9 cellular contexts compared by ENCODE assay signal in the genomic region with DNA sequence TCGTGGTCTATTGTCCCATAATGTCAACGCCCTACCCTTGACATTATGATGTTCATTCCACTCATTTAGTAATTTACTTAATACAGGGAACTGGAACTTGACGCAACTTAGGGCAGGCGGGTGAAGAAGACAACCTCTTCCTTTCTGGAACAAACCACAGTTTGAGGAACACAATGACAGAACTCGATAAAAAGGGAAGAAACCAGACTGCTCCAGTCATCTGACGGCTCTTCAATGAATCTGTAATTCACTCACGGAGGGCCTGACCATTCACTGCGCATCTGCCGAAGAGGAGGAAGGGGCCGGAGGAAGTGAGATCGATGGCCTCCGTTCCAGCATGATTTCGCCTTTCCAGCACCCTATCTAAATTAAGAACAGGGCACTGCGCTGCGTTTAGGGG.
A peak's percentile ranks its signal among the peaks of the same experiment; 100 is the strongest.
DNase-seq lines count a peak whose midpoint lies in the region; ATAC-seq and TF ChIP-seq lines count a peak whose summit lies in the region.
"Had no signal": no experiment of that assay in that cellular context is flagged by ENCODE, and none has a peak within 500 bp of the region (broad histone marks: within the 10 kb centered on the region; RNA-seq: fewer than 3 reads in every experiment).

No MANE protein-coding gene starts in this region.

- H3K9me3 ChIP-seq in lower lobe of right lung: no peaks in the 10 kb centered on the region
- H3K9me3 ChIP-seq in thoracic aorta: no peaks in the 10 kb centered on the region

- TF ChIP-seq CTCF in lower lobe of right lung (IDR thresholded peaks at IDR 0.05): no peak
- TF ChIP-seq CTCF in thoracic aorta (IDR thresholded peaks at IDR 0.05): no peak

- H3K27me3 ChIP-seq in lower lobe of right lung (ENCODE audit: low read depth) (no peaks in the 10 kb centered on the region), thoracic aorta (replicated peaks; ENCODE audit: insufficient read depth) (no peaks in the 10 kb centered on the region)

- peak overlapping the region; percentile 85 for H3K27ac Mint-ChIP-seq in activated CD4-positive, alpha-beta T cell treated with anti-CD3 and anti-CD28 coated beads for 36 hours
- peak overlapping the region; percentile 95 for H3K27ac Mint-ChIP-seq in activated naive CD8-positive, alpha-beta T cell treated with anti-CD3 and anti-CD28 coated beads for 36 hours

- H3K4me1 Mint-ChIP-seq in activated CD4-positive, alpha-beta T cell treated with anti-CD3 and anti-CD28 coated beads for 36 hours: peaks cover 70% of the 10 kb centered on the region
- peaks cover 71% of the 10 kb centered on the region for H3K4me1 Mint-ChIP-seq in activated naive CD8-positive, alpha-beta T cell treated with anti-CD3 and anti-CD28 coated beads for 36 hours

- H3K36me3 ChIP-seq in lower lobe of right lung (no peaks in the 10 kb centered on the region), thoracic aorta (no peaks in the 10 kb centered on the region)

- DNase-seq in activated CD4-positive, alpha-beta T cell treated with anti-CD3 and anti-CD28 coated beads for 36 hours: no peak
- DNase-seq in activated CD4-positive, alpha-beta T cell treated with anti-CD3 and anti-CD28 coated beads, Interleukin-2, amount 50 U/mL, for 4 hours: no peak
- no peak for DNase-seq in activated naive CD8-positive, alpha-beta T cell treated with anti-CD3 and anti-CD28 coated beads for 36 hours
- DNase-seq in lower lobe of right lung (peak; percentile 64), thoracic aorta (ENCODE audit: low spot score) (no peak), NCI-H1417 (lab: John Stamatoyannopoulos, UW) (no peak)
- DNase-seq: 8988T had no signal

- peak overlapping the region; percentile 25 for H3K4me3 ChIP-seq in lower lobe of right lung
- peak overlapping the region; percentile 8 for H3K4me3 ChIP-seq in thoracic aorta

- CTCF ChIA-PET in activated CD4-positive, alpha-beta T cell treated with anti-CD3 and anti-CD28 coated beads for 36 hours (lab: Charles Lee): interaction anchor here (0.7 to 1.5 kb wide), 3 partner anchors 9 to 82 kb away, joined by 3 to 6 read pairs (median 3); no protein-coding TSS in a partner anchor

- H3K27ac ChIP-seq in lower lobe of right lung: peak overlapping the region; percentile 84
- peak overlapping the region; percentile 84 to 96 for H3K27ac ChIP-seq in thoracic aorta

- H3K9me3 Mint-ChIP-seq in activated CD4-positive, alpha-beta T cell treated with anti-CD3 and anti-CD28 coated beads for 36 hours (ENCODE audit: low read depth): peaks cover 25% of the 10 kb centered on the region
- H3K9me3 Mint-ChIP-seq in activated naive CD8-positive, alpha-beta T cell treated with anti-CD3 and anti-CD28 coated beads for 36 hours: peaks cover 19% of the 10 kb centered on the region

- peaks cover 61% of the 10 kb centered on the region for H3K36me3 Mint-ChIP-seq in activated CD4-positive, alpha-beta T cell treated with anti-CD3 and anti-CD28 coated beads for 36 hours (ENCODE audit: low read depth)
- H3K36me3 Mint-ChIP-seq in activated naive CD8-positive, alpha-beta T cell treated with anti-CD3 and anti-CD28 coated beads for 36 hours: peaks cover 81% of the 10 kb centered on the region

- POLR2A ChIA-PET in activated CD4-positive, alpha-beta T cell treated with anti-CD3 and anti-CD28 coated beads for 36 hours (lab: Charles Lee): interaction anchor here (0.6 kb wide), 1 partner anchor 86 kb away, joined by 3 read pairs; no protein-coding TSS in a partner anchor

- no peaks in the 10 kb centered on the region for H3K27me3 Mint-ChIP-seq in activated CD4-positive, alpha-beta T cell treated with anti-CD3 and anti-CD28 coated beads for 36 hours
- no peaks in the 10 kb centered on the region for H3K27me3 Mint-ChIP-seq in activated naive CD8-positive, alpha-beta T cell treated with anti-CD3 and anti-CD28 coated beads for 36 hours

- no peak for ATAC-seq in activated CD4-positive, alpha-beta T cell treated with anti-CD3 and anti-CD28 coated beads for 36 hours
- ATAC-seq in lower lobe of right lung (peak; percentile 74 to 86), thoracic aorta (ENCODE audit: insufficient number of reproducible peaks, low FRiP score, low read depth) (no peak), GM19463 (IDR thresholded peaks at IDR 0.05; ENCODE audit: unreplicated experiment) (no peak), HG03521 (IDR thresholded peaks at IDR 0.05; ENCODE audit: unreplicated experiment) (no peak)

- no peak overlapping the region for H3K4me3 Mint-ChIP-seq in activated CD4-positive, alpha-beta T cell treated with anti-CD3 and anti-CD28 coated beads for 36 hours
- peak overlapping the region; percentile 47 for H3K4me3 Mint-ChIP-seq in activated naive CD8-positive, alpha-beta T cell treated with anti-CD3 and anti-CD28 coated beads for 36 hours

- H3K4me1 ChIP-seq in lower lobe of right lung (peaks cover 36% of the 10 kb centered on the region), thoracic aorta (ENCODE audit: control insufficient read depth in 1 of 2, low read depth in 2 of 2) (peaks cover 15 to 32% of the 10 kb centered on the region in 2 donors)

- intact Hi-C loops in activated CD4-positive, alpha-beta T cell treated with anti-CD3 and anti-CD28 coated beads for 36 hours (cut with DNase I, micrococcal nuclease): loop anchor here in 1 of 2 experiments (5.0 kb wide), 1 partner anchor 34 kb away; no protein-coding TSS in a partner anchor
- intact Hi-C loops in lower lobe of right lung (cut with DNase I): no loop called here

Comparison
In these comparisons a context has a peak if more than half of its experiments do, and no peak if none do; other contexts are left out.
1. ATAC-seq: peak in lower lobe of right lung (2 of 2); none in activated CD4-positive, alpha-beta T cell treated with anti-CD3 and anti-CD28 coated beads for 36 hours (single experiment), thoracic aorta (single experiment), GM19463 (single experiment) and HG03521 (single experiment).